ENCODE assay signal across 12 cellular contexts in genomic region chr17:10806863-10807262, GRCh38. TPM values are rescaled to one million over a fixed set of nuclear protein-coding genes. Genes with fewer than 3 reads are reported as not detected.
"Had no signal": no experiment of that assay in that cellular context is flagged by ENCODE, and none has a peak within 500 bp of the region (broad histone marks: within the 10 kb centered on the region; RNA-seq: fewer than 3 reads in every experiment).

No MANE protein-coding gene starts in this region.

- H3K36me3 ChIP-seq: HAP-1 had no signal

- H3K4me1 ChIP-seq: HAP-1 had no signal

- H3K9ac ChIP-seq: GM23248 had no signal

- H3K27ac ChIP-seq: GM23248 had no signal

- FAIRE-seq: H1, H54 had no signal

- ATAC-seq: GM23338, HCT116 had no signal

- H2AFZ ChIP-seq: GM23248, GM23338 had no signal

- H3K4me3 ChIP-seq: GM23248, GM23338, HAP-1 had no signal

- H3K4me2 ChIP-seq: GM23338 had no signal

- H3K9me3 ChIP-seq: HAP-1 had no signal

- DNase-seq: GOT3, H7, H9, HCEC 1CT, HFFc6 had no signal

RNA-seq across cellular contexts. Expression of gene TMEM238L, which starts 3.0 kb away (rescaled TPM):
- total RNA-seq: GM23248, GM23338, H1, H4, H7, H9, HFFc6 had no signal
- polyA plus RNA-seq: GM23248, GM23338, H1 had no signal

RNA-seq across cellular contexts. Expression of gene PIRT, which starts 31.0 kb away (rescaled TPM):
- total RNA-seq: GM23248, GM23338, H1, H4, H7, H9, HFFc6 had no signal
- polyA plus RNA-seq: GM23248, GM23338 had no signal
